In the genomic region with DNA sequence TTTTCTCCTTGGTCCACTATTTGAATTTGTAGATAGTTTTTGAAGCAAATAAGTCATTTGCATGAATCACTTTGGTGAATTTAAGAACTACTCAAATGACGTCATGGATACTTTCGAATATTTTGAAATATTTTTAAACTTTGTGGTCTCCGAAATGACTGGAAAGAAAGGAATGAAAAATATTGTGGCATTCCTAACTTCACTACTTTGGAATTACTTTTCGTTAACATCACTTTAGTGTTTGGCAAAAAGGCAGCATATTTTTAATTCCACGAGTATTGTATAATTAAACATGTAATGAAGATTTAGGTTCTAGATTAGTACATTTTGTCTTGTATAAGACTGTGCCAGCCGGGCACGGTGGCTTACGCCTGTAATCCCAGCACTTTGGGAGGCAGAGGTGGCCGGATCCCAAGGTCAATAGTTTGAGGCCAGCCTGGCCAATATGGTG, we compare ENCODE assay signal across 2 cellular contexts.
A peak's percentile ranks its signal among the peaks of the same experiment; 100 is the strongest.
TF ChIP-seq lines count a peak whose summit lies in the region.

No MANE protein-coding gene starts in this region.

TF ChIP-seq in IMR-90, 13 proteins besides CTCF, POLR2A, EP300 and RAD21 (continued from another document):
- TF ChIP-seq, protein P1, sequence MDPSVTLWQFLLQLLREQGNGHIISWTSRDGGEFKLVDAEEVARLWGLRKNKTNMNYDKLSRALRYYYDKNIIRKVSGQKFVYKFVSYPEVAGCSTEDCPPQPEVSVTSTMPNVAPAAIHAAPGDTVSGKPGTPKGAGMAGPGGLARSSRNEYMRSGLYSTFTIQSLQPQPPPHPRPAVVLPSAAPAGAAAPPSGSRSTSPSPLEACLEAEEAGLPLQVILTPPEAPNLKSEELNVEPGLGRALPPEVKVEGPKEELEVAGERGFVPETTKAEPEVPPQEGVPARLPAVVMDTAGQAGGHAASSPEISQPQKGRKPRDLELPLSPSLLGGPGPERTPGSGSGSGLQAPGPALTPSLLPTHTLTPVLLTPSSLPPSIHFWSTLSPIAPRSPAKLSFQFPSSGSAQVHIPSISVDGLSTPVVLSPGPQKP (IDR thresholded peaks at IDR 0.05; ENCODE audit: borderline replicate concordance, low read depth, low read length): no peak
- TF ChIP-seq RFX5 (IDR thresholded peaks at IDR 0.05; ENCODE audit: low read depth, low read length) (no peak), MAZ (IDR thresholded peaks at IDR 0.05; ENCODE audit: borderline replicate concordance, low read depth, low read length) (no peak), RCOR1 (IDR thresholded peaks at IDR 0.05; ENCODE audit: insufficient replicate concordance, low read length) (no peak), MXI1 (IDR thresholded peaks at IDR 0.05; ENCODE audit: borderline replicate concordance, low read depth, low read length) (no peak), MAFK (IDR thresholded peaks at IDR 0.05; ENCODE audit: low read depth, low read length) (no peak), FOS (IDR thresholded peaks at IDR 0.05; ENCODE audit: low read depth, low read length) (peak; percentile 87), NFE2L2 (IDR thresholded peaks at IDR 0.05; ENCODE audit: low read depth, low read length) (no peak), CHD1 (IDR thresholded peaks at IDR 0.05; ENCODE audit: low read depth, low read length) (no peak)

TF ChIP-seq in GM23338, 12 proteins besides CTCF, POLR2A, EP300 and RAD21 (continued from another document):
- TF ChIP-seq, protein P2, sequence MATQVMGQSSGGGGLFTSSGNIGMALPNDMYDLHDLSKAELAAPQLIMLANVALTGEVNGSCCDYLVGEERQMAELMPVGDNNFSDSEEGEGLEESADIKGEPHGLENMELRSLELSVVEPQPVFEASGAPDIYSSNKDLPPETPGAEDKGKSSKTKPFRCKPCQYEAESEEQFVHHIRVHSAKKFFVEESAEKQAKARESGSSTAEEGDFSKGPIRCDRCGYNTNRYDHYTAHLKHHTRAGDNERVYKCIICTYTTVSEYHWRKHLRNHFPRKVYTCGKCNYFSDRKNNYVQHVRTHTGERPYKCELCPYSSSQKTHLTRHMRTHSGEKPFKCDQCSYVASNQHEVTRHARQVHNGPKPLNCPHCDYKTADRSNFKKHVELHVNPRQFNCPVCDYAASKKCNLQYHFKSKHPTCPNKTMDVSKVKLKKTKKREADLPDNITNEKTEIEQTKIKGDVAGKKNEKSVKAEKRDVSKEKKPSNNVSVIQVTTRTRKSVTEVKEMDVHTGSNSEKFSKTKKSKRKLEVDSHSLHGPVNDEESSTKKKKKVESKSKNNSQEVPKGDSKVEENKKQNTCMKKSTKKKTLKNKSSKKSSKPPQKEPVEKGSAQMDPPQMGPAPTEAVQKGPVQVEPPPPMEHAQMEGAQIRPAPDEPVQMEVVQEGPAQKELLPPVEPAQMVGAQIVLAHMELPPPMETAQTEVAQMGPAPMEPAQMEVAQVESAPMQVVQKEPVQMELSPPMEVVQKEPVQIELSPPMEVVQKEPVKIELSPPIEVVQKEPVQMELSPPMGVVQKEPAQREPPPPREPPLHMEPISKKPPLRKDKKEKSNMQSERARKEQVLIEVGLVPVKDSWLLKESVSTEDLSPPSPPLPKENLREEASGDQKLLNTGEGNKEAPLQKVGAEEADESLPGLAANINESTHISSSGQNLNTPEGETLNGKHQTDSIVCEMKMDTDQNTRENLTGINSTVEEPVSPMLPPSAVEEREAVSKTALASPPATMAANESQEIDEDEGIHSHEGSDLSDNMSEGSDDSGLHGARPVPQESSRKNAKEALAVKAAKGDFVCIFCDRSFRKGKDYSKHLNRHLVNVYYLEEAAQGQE (IDR thresholded peaks at IDR 0.05; ENCODE audit: unreplicated experiment): no peak
- TF ChIP-seq EZH2phosphoT487 (IDR thresholded peaks at IDR 0.05; ENCODE audit: unreplicated experiment): no peak
